14 cellular contexts compared by ENCODE assay signal in the genomic region with DNA sequence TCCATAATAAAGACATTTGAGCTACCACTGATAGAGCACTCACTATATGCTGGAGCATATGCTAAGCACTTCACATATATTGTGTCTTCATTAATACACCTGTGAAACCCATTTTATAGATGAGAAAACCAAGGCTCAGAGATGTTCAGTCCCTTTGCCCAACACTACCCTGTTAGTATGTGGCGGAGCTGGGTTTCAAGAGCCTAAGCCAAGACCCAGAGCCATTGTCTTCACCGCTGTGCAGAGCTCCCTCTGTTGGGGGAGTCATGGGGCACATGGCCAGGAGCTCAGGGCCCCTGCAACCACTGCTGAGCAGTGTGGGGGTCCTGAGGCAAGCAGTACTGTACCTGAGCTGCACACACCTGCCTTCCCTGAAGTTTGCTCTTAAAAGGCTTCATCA.
"Had no signal": no experiment of that assay in that cellular context is flagged by ENCODE, and none has a peak within 500 bp of the region (broad histone marks: within the 10 kb centered on the region; RNA-seq: fewer than 3 reads in every experiment).

No MANE protein-coding gene starts in this region.

- H3K27me3 Mint-ChIP-seq: activated CD4-positive, alpha-beta memory T cell treated with anti-CD3 and anti-CD28 coated beads, Interleukin-2, amount 10 ng/mL, durations not matched to agents 7 days and 5 days; activated CD4-positive, alpha-beta T cell treated with anti-CD3 and anti-CD28 coated beads for 36 hours had no signal

- H3K27me3 ChIP-seq: gastrocnemius medialis, hepatocyte, pancreas, thyroid gland, vagina had no signal

- H3K27ac ChIP-seq: gastrocnemius medialis, hepatocyte, pancreas, skin epidermis, thyroid gland, vagina had no signal

- H3K36me3 Mint-ChIP-seq: stimulated activated effector memory CD8-positive, alpha-beta T cell treated with anti-CD3 and anti-CD28 coated beads, Interleukin-12 subunit alpha, Interleukin-12 subunit beta, amount 100 ng/mL, for 72 hours had no signal

- H3K27ac Mint-ChIP-seq: activated CD4-positive, alpha-beta memory T cell treated with anti-CD3 and anti-CD28 coated beads, Interleukin-2, amount 10 ng/mL, durations not matched to agents 7 days and 5 days; activated CD4-positive, alpha-beta T cell treated with anti-CD3 and anti-CD28 coated beads for 36 hours; activated T-cell treated with anti-CD3 and anti-CD28 coated beads, Interleukin-2, amount 50 U/mL, for 72 hours; stimulated activated effector memory CD8-positive, alpha-beta T cell treated with anti-CD3 and anti-CD28 coated beads, Interleukin-12 subunit alpha, Interleukin-12 subunit beta, amount 100 ng/mL, for 72 hours had no signal

- H3K9me3 Mint-ChIP-seq: activated CD4-positive, alpha-beta memory T cell treated with anti-CD3 and anti-CD28 coated beads, Interleukin-2, amount 10 ng/mL, durations not matched to agents 7 days and 5 days; activated T-cell treated with anti-CD3 and anti-CD28 coated beads, Interleukin-2, amount 50 U/mL, for 72 hours; neural crest cell; stimulated activated effector memory CD8-positive, alpha-beta T cell treated with anti-CD3 and anti-CD28 coated beads, Interleukin-12 subunit alpha, Interleukin-12 subunit beta, amount 100 ng/mL, for 72 hours had no signal

- DNase-seq: activated CD4-positive, alpha-beta memory T cell treated with anti-CD3 and anti-CD28 coated beads, Interleukin-2, amount 10 ng/mL, durations not matched to agents 7 days and 5 days; activated CD4-positive, alpha-beta T cell treated with anti-CD3 and anti-CD28 coated beads for 36 hours; activated T-cell treated with anti-CD3 and anti-CD28 coated beads, Interleukin-2, amount 50 U/mL, for 72 hours; aorta; gastrocnemius medialis; left ventricle myocardium superior; T-helper 9 cell; thyroid gland had no signal

- H3K36me3 ChIP-seq: gastrocnemius medialis, thyroid gland, vagina had no signal

- ATAC-seq: activated CD4-positive, alpha-beta T cell treated with anti-CD3 and anti-CD28 coated beads for 36 hours; activated T-cell treated with anti-CD3 and anti-CD28 coated beads, Interleukin-2, amount 50 U/mL, for 72 hours; gastrocnemius medialis; left ventricle myocardium superior; pancreas; stimulated activated effector memory CD8-positive, alpha-beta T cell treated with anti-CD3 and anti-CD28 coated beads, Interleukin-12 subunit alpha, Interleukin-12 subunit beta, amount 100 ng/mL, for 72 hours had no signal

- H3K4me3 ChIP-seq: gastrocnemius medialis, hepatocyte, pancreas, skin epidermis, thyroid gland, vagina had no signal

- H3K9me3 ChIP-seq: gastrocnemius medialis, pancreas, thyroid gland, vagina had no signal

- H3K4me2 ChIP-seq: hepatocyte had no signal

- H3K4me1 ChIP-seq: pancreas had no signal

- H3K4me1 Mint-ChIP-seq: activated CD4-positive, alpha-beta memory T cell treated with anti-CD3 and anti-CD28 coated beads, Interleukin-2, amount 10 ng/mL, durations not matched to agents 7 days and 5 days; activated CD4-positive, alpha-beta T cell treated with anti-CD3 and anti-CD28 coated beads for 36 hours; stimulated activated effector memory CD8-positive, alpha-beta T cell treated with anti-CD3 and anti-CD28 coated beads, Interleukin-12 subunit alpha, Interleukin-12 subunit beta, amount 100 ng/mL, for 72 hours had no signal

- H2AFZ ChIP-seq: hepatocyte had no signal

- H3K4me3 Mint-ChIP-seq: activated CD4-positive, alpha-beta memory T cell treated with anti-CD3 and anti-CD28 coated beads, Interleukin-2, amount 10 ng/mL, durations not matched to agents 7 days and 5 days; activated CD4-positive, alpha-beta T cell treated with anti-CD3 and anti-CD28 coated beads for 36 hours; activated T-cell treated with anti-CD3 and anti-CD28 coated beads, Interleukin-2, amount 50 U/mL, for 72 hours; neural crest cell; stimulated activated effector memory CD8-positive, alpha-beta T cell treated with anti-CD3 and anti-CD28 coated beads, Interleukin-12 subunit alpha, Interleukin-12 subunit beta, amount 100 ng/mL, for 72 hours had no signal
